1 cellular context compared by ENCODE assay signal in genomic region chr2:85523062-85523905, GRCh38.
TF ChIP-seq lines count a peak whose summit lies in the region.

No MANE protein-coding gene starts in this region.

TF ChIP-seq in H1, 55 proteins besides CTCF, POLR2A, EP300 and RAD21:
- TF ChIP-seq YY1 (IDR thresholded peaks at IDR 0.05; ENCODE audit: low read depth, low read length) = no peak
